ENCODE assay signal across 14 cellular contexts in the genomic region with DNA sequence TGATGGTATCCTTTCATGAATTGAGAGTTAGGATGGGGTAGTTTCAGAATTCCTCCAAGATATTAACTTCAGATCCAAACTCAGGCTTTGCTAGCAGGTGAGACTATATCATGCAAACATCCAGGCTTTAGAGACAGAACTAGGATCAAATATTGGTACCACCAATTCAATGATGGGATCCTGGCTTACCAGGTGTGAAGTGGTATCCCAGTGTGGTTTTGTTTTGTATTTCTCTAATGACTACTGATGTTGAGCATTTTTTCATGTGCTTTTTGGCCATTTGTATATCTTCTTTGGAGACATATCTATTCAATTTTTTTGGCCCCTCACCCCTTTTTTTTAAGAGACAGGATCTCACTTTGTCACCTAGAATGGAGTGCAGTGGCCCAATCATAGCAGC. TPM values are rescaled to one million over a fixed set of nuclear protein-coding genes. Genes with fewer than 3 reads are reported as not detected.
DNase-seq lines count a peak whose midpoint lies in the region; ATAC-seq and TF ChIP-seq lines count a peak whose summit lies in the region.
"Had no signal": no experiment of that assay in that cellular context is flagged by ENCODE, and none has a peak within 500 bp of the region (broad histone marks: within the 10 kb centered on the region; RNA-seq: fewer than 3 reads in every experiment).

No MANE protein-coding gene starts in this region.

- no peak for TF ChIP-seq POLR2A in sigmoid colon (IDR thresholded peaks at IDR 0.05)

- intact Hi-C loops in sigmoid colon (cut with DNase I), result no loop called here

- H3K4me3 ChIP-seq in HEK293 (ENCODE audit: low read depth, low read length) (no peak overlapping the region), RWPE2 (ENCODE audit: severe bottlenecking) (no peak overlapping the region), mesenchymal stem cell (ENCODE audit: insufficient read depth in 1 of 2, low read depth in 1 of 2, low read length in 2 of 2) (no peak overlapping the region), sigmoid colon (no peak overlapping the region)

- no peak overlapping the region for H3K14ac ChIP-seq in mesenchymal stem cell (ENCODE audit: low read length in 2 of 2)

- H3K4me1 ChIP-seq in HEK293 (ENCODE audit: control insufficient read depth, insufficient read depth, low read length), result peaks cover 18% of the 10 kb centered on the region
- H3K4me1 ChIP-seq in RWPE2 (ENCODE audit: insufficient read depth, poor library complexity, severe bottlenecking), result peaks cover 32% of the 10 kb centered on the region
- peaks cover 17% of the 10 kb centered on the region for H3K4me1 ChIP-seq in mesenchymal stem cell (ENCODE audit: control insufficient read depth, insufficient read depth, low read depth, low read length)
- H3K4me1 ChIP-seq in sigmoid colon, result peaks cover 0 to 45% (median 32%) of the 10 kb centered on the region in 4 donors

- no peak overlapping the region for H3K23ac ChIP-seq in mesenchymal stem cell (ENCODE audit: low read length in 2 of 2)

- H3K27ac ChIP-seq in HEK293 (ENCODE audit: extremely low read depth, low read depth, low read length) (no peak overlapping the region), RWPE2 (ENCODE audit: poor library complexity, severe bottlenecking) (peak overlapping the region; percentile 79), mesenchymal stem cell (ENCODE audit: low read length, poor library complexity, severe bottlenecking) (no peak overlapping the region), sigmoid colon (no peak overlapping the region)
- H3K27ac ChIP-seq: C4-2B had no signal

- H3K4me2 ChIP-seq in mesenchymal stem cell (ENCODE audit: low read length, poor library complexity, severe bottlenecking), result no peak overlapping the region

- H3K27me3 ChIP-seq in RWPE2 (ENCODE audit: insufficient read depth, poor library complexity, severe bottlenecking) (no peaks in the 10 kb centered on the region), mesenchymal stem cell (ENCODE audit: control insufficient read depth in 1 of 2, insufficient read depth in 1 of 2, low read length in 2 of 2) (no peaks in the 10 kb centered on the region), sigmoid colon (no peaks in the 10 kb centered on the region)
- H3K27me3 ChIP-seq: BE2C had no signal

- in situ Hi-C loops in KBM-7 (cut with MboI; ENCODE audit: low pct_unique_long_range_greater_than_20kb, low sequenced_read_pairs) (no loop called here), GM13977 (cut with MboI; ENCODE audit: low pct_unique_long_range_greater_than_20kb, low sequenced_read_pairs, unreplicated experiment) (no loop called here)

- CTCF ChIA-PET in HEK293 (lab: Yijun Ruan, JAX), result interaction anchor here (0.6 to 2.3 kb wide), 4 partner anchors 24 to 560 kb away, joined by 3 to 15 read pairs (median 4); no protein-coding TSS in a partner anchor

- no peak for DNase-seq in RWPE2 (ENCODE audit: low spot score)
- no peak for DNase-seq in mesenchymal stem cell
- peak; percentile 0 for DNase-seq in sigmoid colon
- no peak for DNase-seq in KBM-7
- DNase-seq in GM13977 (ENCODE audit: low spot score), result no peak
- DNase-seq: BE2C; CD4-positive, alpha-beta memory T cell; EL; HCEC 1CT; IMR-90 had no signal

- ATAC-seq in RWPE2 (ENCODE audit: low read depth) (no peak), HG03139 (IDR thresholded peaks at IDR 0.05; ENCODE audit: unreplicated experiment) (no peak)

- POLR2A ChIA-PET in HEK293 (lab: Yijun Ruan, JAX), result interaction anchor here (0.7 to 2.6 kb wide), 2 partner anchors 27 to 57 kb away, joined by 3 to 11 read pairs; partner anchors contain the start of genes DRC3 and TOM1L2

- peak overlapping the region; percentile 43 for H2BK120ac ChIP-seq in mesenchymal stem cell (ENCODE audit: low read depth, low read length)

- H3K36me3 ChIP-seq in HEK293 (ENCODE audit: control insufficient read depth in 2 of 2, insufficient read depth in 1 of 2, low read length in 2 of 2), result no peaks in the 10 kb centered on the region
- H3K36me3 ChIP-seq in RWPE2 (ENCODE audit: low read depth), result no peaks in the 10 kb centered on the region
- peaks cover 0 to 3% of the 10 kb centered on the region in 2 experiments for H3K36me3 ChIP-seq in mesenchymal stem cell (ENCODE audit: control insufficient read depth in 1 of 2, insufficient read depth in 2 of 2, low read depth in 1 of 2, low read length in 2 of 2)
- no peaks in the 10 kb centered on the region for H3K36me3 ChIP-seq in sigmoid colon
- H3K36me3 ChIP-seq: BE2C had no signal

- no peak overlapping the region for H3K9ac ChIP-seq in mesenchymal stem cell (ENCODE audit: low read length)

- no peak for TF ChIP-seq CTCF in HEK293 (tag by site-specific recombination; IDR thresholded peaks at IDR 0.05)
- no peak for TF ChIP-seq CTCF in RWPE2 (IDR thresholded peaks at IDR 0.05; ENCODE audit: poor library complexity, severe bottlenecking)
- TF ChIP-seq CTCF in sigmoid colon (IDR thresholded peaks at IDR 0.05), result no peak
- TF ChIP-seq CTCF in GM13977 (IDR thresholded peaks at IDR 0.05; ENCODE audit: extremely low read depth, insufficient read depth, missing control alignments), result no peak

- no peak overlapping the region for H2AFZ ChIP-seq in mesenchymal stem cell (ENCODE audit: low read depth, low read length)

- H2BK5ac ChIP-seq in mesenchymal stem cell (ENCODE audit: low read depth, low read length, poor library complexity, severe bottlenecking), result no peak overlapping the region

- H3K18ac ChIP-seq in mesenchymal stem cell (ENCODE audit: low read depth in 1 of 2, low read length in 2 of 2), result no peak overlapping the region

- H2BK15ac ChIP-seq in mesenchymal stem cell (ENCODE audit: low read depth, poor library complexity, severe bottlenecking), result no peak overlapping the region

- H3K79me1 ChIP-seq in mesenchymal stem cell (replicated peaks; ENCODE audit: low read length, poor library complexity, severe bottlenecking), result peaks cover 23% of the 10 kb centered on the region

- H3K9me3 ChIP-seq in HEK293 (ENCODE audit: control insufficient read depth, insufficient read depth, low read depth, low read length) (no peaks in the 10 kb centered on the region), RWPE2 (ENCODE audit: severe bottlenecking) (no peaks in the 10 kb centered on the region), mesenchymal stem cell (ENCODE audit: control insufficient read depth, low read length) (no peaks in the 10 kb centered on the region), sigmoid colon (no peaks in the 10 kb centered on the region)
- H3K9me3 ChIP-seq: BE2C had no signal

- no peak overlapping the region for H4K91ac ChIP-seq in mesenchymal stem cell (ENCODE audit: low read length)

- H2AK5ac ChIP-seq in mesenchymal stem cell (ENCODE audit: low read length, severe bottlenecking), result no peak overlapping the region

- H3K4ac ChIP-seq in mesenchymal stem cell (ENCODE audit: low read depth in 1 of 2, low read length in 2 of 2), result no peak overlapping the region

- TF ChIP-seq EP300 in sigmoid colon (IDR thresholded peaks at IDR 0.05), result no peak

- no peak overlapping the region for H2BK12ac ChIP-seq in mesenchymal stem cell (ENCODE audit: low read length in 2 of 2)

- H4K8ac ChIP-seq in mesenchymal stem cell (ENCODE audit: low read length), result no peak overlapping the region

TF ChIP-seq in HEK293, 187 proteins besides CTCF, POLR2A, EP300 and RAD21:
- TF ChIP-seq ZNF157 (tag by site-specific recombination; IDR thresholded peaks at IDR 0.05) (no peak), ZNF18 (tag by site-specific recombination; IDR thresholded peaks at IDR 0.05) (peak; percentile 57; the same call in 1 of the 2 replicates), ZNF610 (tag by site-specific recombination; IDR thresholded peaks at IDR 0.05; ENCODE audit: borderline replicate concordance) (no peak), ZBTB8A (tag by site-specific recombination; IDR thresholded peaks at IDR 0.05) (no peak), ZNF391 (tag by site-specific recombination; IDR thresholded peaks at IDR 0.05; ENCODE audit: borderline replicate concordance, low read depth) (no peak)
- TF ChIP-seq, protein P1, sequence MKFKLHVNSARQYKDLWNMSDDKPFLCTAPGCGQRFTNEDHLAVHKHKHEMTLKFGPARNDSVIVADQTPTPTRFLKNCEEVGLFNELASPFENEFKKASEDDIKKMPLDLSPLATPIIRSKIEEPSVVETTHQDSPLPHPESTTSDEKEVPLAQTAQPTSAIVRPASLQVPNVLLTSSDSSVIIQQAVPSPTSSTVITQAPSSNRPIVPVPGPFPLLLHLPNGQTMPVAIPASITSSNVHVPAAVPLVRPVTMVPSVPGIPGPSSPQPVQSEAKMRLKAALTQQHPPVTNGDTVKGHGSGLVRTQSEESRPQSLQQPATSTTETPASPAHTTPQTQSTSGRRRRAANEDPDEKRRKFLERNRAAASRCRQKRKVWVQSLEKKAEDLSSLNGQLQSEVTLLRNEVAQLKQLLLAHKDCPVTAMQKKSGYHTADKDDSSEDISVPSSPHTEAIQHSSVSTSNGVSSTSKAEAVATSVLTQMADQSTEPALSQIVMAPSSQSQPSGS (tag by site-specific recombination; IDR thresholded peaks at IDR 0.05; ENCODE audit: low read depth), result no peak

RNA-seq across cellular contexts. Expression of gene TOM1L2, which starts 57.0 kb away (rescaled TPM):
- polyA plus RNA-seq in mesenchymal stem cell (2013, experiment 1 of 2), result 40.1 TPM
- 35.1 TPM for polyA plus RNA-seq in mesenchymal stem cell (2013, experiment 2 of 2)
- total RNA-seq in sigmoid colon, result 100 to 1,000 TPM in 1 of 4 donors, 10 to 100 TPM in 3; 38.2 to 215 (median 66.2) TPM
- polyA plus RNA-seq in sigmoid colon, result 10 to 100 TPM; 13.8 to 43.3 (median 29.6) TPM

RNA-seq across cellular contexts. Expression of gene DRC3, which starts 57.5 kb away (rescaled TPM):
- 0.23 TPM for polyA plus RNA-seq in mesenchymal stem cell (2013, experiment 1 of 2)
- polyA plus RNA-seq in mesenchymal stem cell (2013, experiment 2 of 2), result 0.25 TPM
- 1 to 10 TPM in 3 of 4 donors, under 1 TPM in 1; 0.36 to 6.1 (median 1.8) TPM for total RNA-seq in sigmoid colon
- polyA plus RNA-seq in sigmoid colon, result under 1 TPM in 1 of 3 donors, not detected in 2; 0.83 TPM
- total RNA-seq: H4 had no signal
